In the genomic region with DNA sequence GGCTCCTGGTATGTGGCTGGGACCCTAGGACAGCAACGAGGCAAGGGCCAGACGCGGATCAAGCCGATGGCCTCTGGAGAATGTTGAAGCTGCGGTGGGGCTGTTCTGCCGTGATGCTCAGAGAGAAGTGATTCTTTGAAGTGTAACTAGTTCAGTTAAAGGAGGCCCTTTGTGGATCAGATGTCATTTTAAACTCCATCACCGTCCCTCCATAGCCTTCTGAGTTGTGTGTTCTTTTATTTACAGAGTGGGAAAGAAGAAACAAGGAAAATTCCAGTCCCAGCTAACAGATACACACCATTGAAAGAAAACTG, we compare ENCODE assay signal across 8 cellular contexts. TPM values are rescaled to one million over a fixed set of nuclear protein-coding genes. Genes with fewer than 3 reads are reported as not detected.
DNase-seq lines count a peak whose midpoint lies in the region; ATAC-seq, FAIRE-seq and TF ChIP-seq lines count a peak whose summit lies in the region.

No MANE protein-coding gene starts in this region.

- H3K27ac ChIP-seq in left ventricle myocardium inferior (replicated peaks), result peak overlapping the region; percentile 98

- H3K4me1 Mint-ChIP-seq in MCF 10A (ENCODE audit: insufficient read depth, unreplicated experiment), result peaks cover 12% of the 10 kb centered on the region

- no peak for DNase-seq in left ventricle myocardium inferior
- DNase-seq in left cardiac atrium, result no peak
- DNase-seq in MCF 10A (ENCODE audit: unreplicated experiment), result no peak
- no peak for DNase-seq in COLO668 (lab: John Stamatoyannopoulos, UW; ENCODE audit: unreplicated experiment)
- no peak for DNase-seq in midbrain (lab: John Stamatoyannopoulos, UW)
- no peak for DNase-seq in H54 (ENCODE audit: insufficient read length, low spot score)

- no peaks in the 10 kb centered on the region for H3K27me3 Mint-ChIP-seq in MCF 10A (ENCODE audit: insufficient read depth, unreplicated experiment)

- intact Hi-C loops in left ventricle myocardium inferior (cut with micrococcal nuclease) (no loop called here), left cardiac atrium (cut with DNase I) (no loop called here), MCF 10A (cut with micrococcal nuclease) (loop anchor here (5.0 kb wide), 2 partner anchors 34 to 94 kb away; a partner anchor contains a TSS)

- peak overlapping the region; percentile 100 for H3K27ac Mint-ChIP-seq in MCF 10A (ENCODE audit: low read depth, unreplicated experiment)

- TF ChIP-seq CTCF in left ventricle myocardium inferior (IDR thresholded peaks at IDR 0.05; ENCODE audit: borderline replicate concordance), result no peak
- no peak for TF ChIP-seq CTCF in MCF 10A (IDR thresholded peaks at IDR 0.05; ENCODE audit: unreplicated experiment)

- no peaks in the 10 kb centered on the region for H3K9me3 Mint-ChIP-seq in MCF 10A (ENCODE audit: unreplicated experiment)

- peaks cover 50% of the 10 kb centered on the region for H3K36me3 Mint-ChIP-seq in MCF 10A (ENCODE audit: insufficient read depth, unreplicated experiment)

- H3K9me3 ChIP-seq in left ventricle myocardium inferior (replicated peaks) (no peaks in the 10 kb centered on the region), mononuclear cell (ENCODE audit: low read depth, low read length) (no peaks in the 10 kb centered on the region)

- H3K36me3 ChIP-seq in left ventricle myocardium inferior, result peaks cover 31% of the 10 kb centered on the region

- no peak for TF ChIP-seq POLR2A in H54 (IDR thresholded peaks at IDR 0.05; ENCODE audit: low read depth, low read length)

- no peak for FAIRE-seq in H54 (lab: Jason Lieb, UNC)

- TSS peak; percentile 66 for BruUV-seq in MCF 10A (replicated peaks; lab: Mats Ljungman, UMichigan)

- no peak for ATAC-seq in left cardiac atrium
- ATAC-seq in HG02885 (IDR thresholded peaks at IDR 0.05; ENCODE audit: poor library complexity, unreplicated experiment), result no peak

- H3K27me3 ChIP-seq in left ventricle myocardium inferior (ENCODE audit: low read depth) (no peaks in the 10 kb centered on the region), mononuclear cell (ENCODE audit: insufficient read depth, low read length) (no peaks in the 10 kb centered on the region)

- CTCF ChIA-PET in MCF 10A (lab: Yijun Ruan, JAX), result interaction anchor here (1.1 to 2.5 kb wide), 4 partner anchors 10 to 284 kb away, joined by 3 to 13 read pairs (median 11); no protein-coding TSS in a partner anchor

- peak overlapping the region; percentile 93 for H3K4me3 ChIP-seq in left ventricle myocardium inferior
- H3K4me3 ChIP-seq in mononuclear cell (ENCODE audit: low read length), result peak overlapping the region; percentile 91

- peak overlapping the region; percentile 98 for H3K4me3 Mint-ChIP-seq in MCF 10A (ENCODE audit: unreplicated experiment)

- POLR2A ChIA-PET in MCF 10A (lab: Yijun Ruan, JAX), result interaction anchor here (0.6 to 3.4 kb wide), 28 partner anchors 11 to 134 kb away, joined by 3 to 66 read pairs (median 5); a partner anchor contains a TSS

- H3K4me1 ChIP-seq in left ventricle myocardium inferior, result peaks cover 51% of the 10 kb centered on the region
- peaks cover 40% of the 10 kb centered on the region for H3K4me1 ChIP-seq in mononuclear cell (ENCODE audit: insufficient read depth, low read length)

RNA-seq across cellular contexts. Expression of a gene that starts 0.4 kb away (rescaled TPM):
- 8.2 TPM for total RNA-seq in left ventricle myocardium inferior
- total RNA-seq in left cardiac atrium, result 10 to 100 TPM in 1 of 2 donors, 1 to 10 TPM in 1; 7.5 to 15.6 TPM
- 27.9 and 35.0 TPM in 2 replicates for total RNA-seq in MCF 10A (2022)
- 16.5 TPM for total RNA-seq in mononuclear cell
